9 cellular contexts compared by ENCODE assay signal in the genomic region with DNA sequence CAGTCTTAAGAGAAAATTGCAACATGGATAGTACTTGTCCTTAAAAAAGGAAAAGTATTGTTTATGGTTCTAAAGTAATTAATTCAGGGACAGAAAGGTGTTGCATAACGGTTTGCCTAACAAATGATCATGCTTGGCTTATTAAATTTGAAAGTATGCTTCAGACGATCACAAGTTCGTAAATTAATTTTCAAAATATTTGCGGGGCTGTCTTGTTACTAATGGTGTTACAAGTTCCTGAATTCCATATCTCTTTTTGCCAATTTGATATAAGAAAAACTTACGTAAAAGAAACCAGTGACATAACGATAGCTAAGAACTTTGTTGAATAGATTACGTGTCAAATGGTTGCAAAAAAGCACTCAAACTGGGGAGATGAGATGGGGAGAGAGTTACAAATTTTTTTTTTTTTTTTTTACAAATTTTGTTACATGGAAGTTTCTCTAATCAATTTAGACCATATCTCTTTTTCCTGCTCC. TPM values are rescaled to one million over a fixed set of nuclear protein-coding genes. Genes with fewer than 3 reads are reported as not detected.
A peak's percentile ranks its signal among the peaks of the same experiment; 100 is the strongest.
DNase-seq lines count a peak whose midpoint lies in the region; ATAC-seq and TF ChIP-seq lines count a peak whose summit lies in the region.
"Had no signal": no experiment of that assay in that cellular context is flagged by ENCODE, and none has a peak within 500 bp of the region (broad histone marks: within the 10 kb centered on the region; RNA-seq: fewer than 3 reads in every experiment).

No MANE protein-coding gene starts in this region.

- no peak for ATAC-seq in CD4-positive, alpha-beta T cell (ENCODE audit: poor library complexity)
- no peak for ATAC-seq in effector memory CD8-positive, alpha-beta T cell (replicated peaks)
- ATAC-seq in GM19455 (IDR thresholded peaks at IDR 0.05; ENCODE audit: unreplicated experiment): no peak

- H3K9me3 Mint-ChIP-seq in CD4-positive, alpha-beta T cell: no peaks in the 10 kb centered on the region
- H3K9me3 Mint-ChIP-seq in effector memory CD8-positive, alpha-beta T cell: no peaks in the 10 kb centered on the region

- no peaks in the 10 kb centered on the region for H3K27me3 Mint-ChIP-seq in CD4-positive, alpha-beta T cell
- no peaks in the 10 kb centered on the region for H3K27me3 Mint-ChIP-seq in effector memory CD8-positive, alpha-beta T cell

- H3K36me3 ChIP-seq in osteoblast (ENCODE audit: insufficient read depth, low read length): no peaks in the 10 kb centered on the region

- no peaks in the 10 kb centered on the region for H3K27me3 ChIP-seq in CD4-positive, alpha-beta T cell (ENCODE audit: control insufficient read depth, insufficient read depth, low read length)
- H3K27me3 ChIP-seq in osteoblast (ENCODE audit: insufficient read depth, low read length): no peaks in the 10 kb centered on the region

- TF ChIP-seq POLR2A in NB4 (IDR thresholded peaks at IDR 0.05; ENCODE audit: extremely low read depth, insufficient read length): no peak

- H4K20me1 ChIP-seq in osteoblast (ENCODE audit: insufficient read depth, low read length): peaks cover 33% of the 10 kb centered on the region

- H3K4me2 ChIP-seq in osteoblast (ENCODE audit: insufficient read depth, low read length): peak overlapping the region; percentile 87

- no peaks in the 10 kb centered on the region for H3K36me3 Mint-ChIP-seq in CD4-positive, alpha-beta T cell (ENCODE audit: low read depth)
- H3K36me3 Mint-ChIP-seq in effector memory CD8-positive, alpha-beta T cell (ENCODE audit: insufficient read depth): peaks cover 11% of the 10 kb centered on the region

- intact Hi-C loops in CD4-positive, alpha-beta T cell (cut with DNase I, micrococcal nuclease): loop anchor here (1.0 to 5.0 kb wide), 3 partner anchors 49 to 1080 kb away; a partner anchor contains a TSS

- H3K4me1 Mint-ChIP-seq in CD4-positive, alpha-beta T cell (ENCODE audit: low read depth): peaks cover 44% of the 10 kb centered on the region
- peaks cover 18 to 35% of the 10 kb centered on the region in 2 donors for H3K4me1 Mint-ChIP-seq in effector memory CD8-positive, alpha-beta T cell (ENCODE audit: low read depth in 2 of 2)

- H3K4me3 ChIP-seq in NB4 (ENCODE audit: low read depth, low read length) (peak overlapping the region; percentile 98), osteoblast (ENCODE audit: insufficient read depth, low read length) (peak overlapping the region; percentile 95)

- H3K4me1 ChIP-seq in osteoblast (ENCODE audit: insufficient read depth, low read length): peaks cover 12% of the 10 kb centered on the region

- peaks cover 61% of the 10 kb centered on the region for H3K79me2 ChIP-seq in osteoblast (ENCODE audit: insufficient read depth, low read length)

- H3K27ac ChIP-seq in CD4-positive, alpha-beta T cell (ENCODE audit: low read depth, low read length): no peak overlapping the region
- H3K27ac ChIP-seq in osteoblast (ENCODE audit: low read depth, low read length): peak overlapping the region; percentile 88

- peak overlapping the region; percentile 94 for H3K4me3 Mint-ChIP-seq in CD4-positive, alpha-beta T cell
- peak overlapping the region; percentile 86 to 93 for H3K4me3 Mint-ChIP-seq in effector memory CD8-positive, alpha-beta T cell

- no peak overlapping the region for H2AFZ ChIP-seq in osteoblast (ENCODE audit: low read length)

- H3K9me3 ChIP-seq in CD4-positive, alpha-beta T cell (ENCODE audit: control insufficient read depth, low read length): no peaks in the 10 kb centered on the region
- H3K9me3 ChIP-seq in osteoblast (ENCODE audit: low read depth, low read length): no peaks in the 10 kb centered on the region

- H3K27ac Mint-ChIP-seq in CD4-positive, alpha-beta T cell: peak overlapping the region; percentile 96
- peak overlapping the region in 1 of 2 donors; percentile 99 for H3K27ac Mint-ChIP-seq in effector memory CD8-positive, alpha-beta T cell

- no peak for DNase-seq in CD4-positive, alpha-beta T cell
- peak; percentile 7 for DNase-seq in NB4 (ENCODE audit: low read depth)
- no peak for DNase-seq in effector memory CD8-positive, alpha-beta T cell
- DNase-seq in osteoblast (ENCODE audit: insufficient read length, low spot score, missing footprints): peak; percentile 44
- DNase-seq in NCI-H187 treated with DMSO at 0.1 percent for 48 hours (lab: John Stamatoyannopoulos, UW): no peak
- DNase-seq in SW 1271 (lab: John Stamatoyannopoulos, UW): no peak
- no peak for DNase-seq in AG08395 (ENCODE audit: low spot score)
- DNase-seq: NCI-H1694 had no signal

- POLR2A ChIA-PET in CD4-positive, alpha-beta T cell (lab: Charles Lee): interaction anchor here (0.5 to 1.7 kb wide), 4 partner anchors 43 to 304 kb away, joined by 3 to 4 read pairs (median 3); no protein-coding TSS in a partner anchor

- CTCF ChIA-PET in CD4-positive, alpha-beta T cell (lab: Charles Lee): interaction anchor here (1.2 kb wide), 1 partner anchor 217 kb away, joined by 4 read pairs; a partner anchor contains a TSS

- no peak for TF ChIP-seq CTCF in CD4-positive, alpha-beta T cell (IDR thresholded peaks at IDR 0.05)
- TF ChIP-seq CTCF in NB4 (IDR thresholded peaks at IDR 0.05; ENCODE audit: low read depth, low read length): no peak
- TF ChIP-seq CTCF in osteoblast (IDR thresholded peaks at IDR 0.05; ENCODE audit: extremely low read depth, low read depth, low read length): no peak

RNA-seq across cellular contexts. Expression of a gene that starts 1.3 kb away (rescaled TPM):
- 10 to 100 TPM; 31.3 to 34.5 TPM for total RNA-seq in CD4-positive, alpha-beta T cell
- 14.8 and 17.4 TPM in 2 replicates for total RNA-seq in osteoblast

RNA-seq across cellular contexts. Expression of a gene that starts 49.2 kb away (rescaled TPM):
- total RNA-seq in CD4-positive, alpha-beta T cell: 10 to 100 TPM; 15.2 to 16.3 TPM
- 20.6 and 21.8 TPM in 2 replicates for total RNA-seq in osteoblast

Comparison
In these comparisons a context has a peak if more than half of its experiments do, and no peak if none do; other contexts are left out.
1. DNase-seq: peak in NB4 (single experiment) and osteoblast (single experiment); none in CD4-positive, alpha-beta T cell (0 of 10), effector memory CD8-positive, alpha-beta T cell (0 of 3), NCI-H187 treated with DMSO at 0.1 percent for 48 hours (single experiment), SW 1271 (0 of 2) and AG08395 (single experiment).